Comparison of ENCODE assay signal across 9 cellular contexts in the genomic region with DNA sequence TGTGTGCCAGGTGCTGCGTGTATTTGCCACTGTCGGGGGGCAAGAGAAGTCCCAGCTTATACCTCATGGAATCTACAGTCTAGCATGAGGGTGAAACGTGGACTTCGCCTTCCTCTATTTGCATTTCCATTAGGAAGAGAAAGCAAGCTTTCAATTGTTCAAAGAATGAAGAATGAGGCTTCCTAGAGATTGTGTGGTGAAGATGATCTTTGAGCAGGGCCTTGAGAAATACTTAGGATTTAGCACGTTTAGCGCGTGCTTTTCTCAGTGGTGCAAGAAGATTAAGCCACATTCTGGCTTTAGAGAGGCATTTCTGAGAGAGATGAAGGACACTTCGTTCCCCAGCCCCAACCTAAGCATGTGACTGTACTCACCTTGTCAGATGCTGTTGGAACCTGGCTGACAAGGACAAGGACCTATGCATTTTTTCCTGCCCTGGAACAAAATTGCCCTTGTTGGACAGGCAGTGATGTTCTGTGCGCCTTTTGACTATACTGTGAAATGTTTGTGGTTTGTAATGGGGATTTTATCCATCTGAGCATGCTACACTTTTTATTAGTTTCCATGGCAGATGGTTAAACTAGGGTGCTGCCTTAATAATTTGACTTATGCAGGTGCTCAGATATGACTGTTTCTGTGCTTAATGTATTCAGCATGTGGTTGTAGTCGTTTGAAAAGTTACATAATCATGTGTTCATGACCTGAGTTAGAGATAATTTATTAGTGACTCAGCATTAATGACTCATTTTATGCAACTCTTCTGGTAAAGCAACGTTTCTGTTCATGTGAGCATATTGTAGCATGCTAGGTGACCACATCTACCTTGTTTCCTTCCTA. TPM values are rescaled to one million over a fixed set of nuclear protein-coding genes. Genes with fewer than 3 reads are reported as not detected.
A peak's percentile ranks its signal among the peaks of the same experiment; 100 is the strongest.
DNase-seq lines count a peak whose midpoint lies in the region; ATAC-seq and TF ChIP-seq lines count a peak whose summit lies in the region.
"Had no signal": no experiment of that assay in that cellular context is flagged by ENCODE, and none has a peak within 500 bp of the region (broad histone marks: within the 10 kb centered on the region; RNA-seq: fewer than 3 reads in every experiment).

No MANE protein-coding gene starts in this region.

- H3K9me3 ChIP-seq in HEK293 (ENCODE audit: control insufficient read depth, insufficient read depth, low read depth, low read length) = no peaks in the 10 kb centered on the region
- no peaks in the 10 kb centered on the region for H3K9me3 ChIP-seq in ascending aorta
- H3K9me3 ChIP-seq in vagina = no peaks in the 10 kb centered on the region

- TF ChIP-seq CTCF in HEK293 (tag by site-specific recombination; IDR thresholded peaks at IDR 0.05) (no peak), NB4 (IDR thresholded peaks at IDR 0.05; ENCODE audit: low read depth, low read length) (no peak), fibroblast of the aortic adventitia (IDR thresholded peaks at IDR 0.05; ENCODE audit: insufficient read depth, low read length) (no peak), ascending aorta (IDR thresholded peaks at IDR 0.05) (no peak), vagina (IDR thresholded peaks at IDR 0.05) (no peak)

- H3K4me1 ChIP-seq in HEK293 (ENCODE audit: control insufficient read depth, insufficient read depth, low read length) (peaks cover 16% of the 10 kb centered on the region), ascending aorta (peaks cover 3 to 9% of the 10 kb centered on the region in 2 donors), vagina (peaks cover 32% of the 10 kb centered on the region)

- no peak for TF ChIP-seq POLR2A in NB4 (IDR thresholded peaks at IDR 0.05; ENCODE audit: extremely low read depth, insufficient read length)
- TF ChIP-seq POLR2A in vagina (IDR thresholded peaks at IDR 0.05) = no peak

- intact Hi-C loops in ascending aorta (cut with DNase I) = no loop called here
- intact Hi-C loops in vagina (cut with DNase I) = no loop called here

- ATAC-seq in activated CD4-positive, CD25-positive, alpha-beta regulatory T cell treated with anti-CD3 and anti-CD28 coated beads, Interleukin-2, amount 50 U/mL, for 24 hours = peak; percentile 88 to 90

- H3K36me3 ChIP-seq in HEK293 (ENCODE audit: control insufficient read depth in 2 of 2, insufficient read depth in 1 of 2, low read length in 2 of 2) = no peaks in the 10 kb centered on the region
- no peaks in the 10 kb centered on the region for H3K36me3 ChIP-seq in ascending aorta
- H3K36me3 ChIP-seq in vagina = no peaks in the 10 kb centered on the region

- no peak overlapping the region for H3K27ac ChIP-seq in HEK293 (ENCODE audit: extremely low read depth, low read depth, low read length)
- no peak overlapping the region for H3K27ac ChIP-seq in ascending aorta
- H3K27ac ChIP-seq in vagina = no peak overlapping the region
- H3K27ac ChIP-seq: BLaER1 had no signal

- CTCF ChIA-PET in HEK293 (lab: Yijun Ruan, JAX) = interaction anchor here (0.8 kb wide), 1 partner anchor 77 kb away, joined by 3 read pairs; no protein-coding TSS in a partner anchor

- no peak for DNase-seq in activated CD4-positive, CD25-positive, alpha-beta regulatory T cell treated with anti-CD3 and anti-CD28 coated beads, Interleukin-2, amount 50 U/mL, for 72 hours
- DNase-seq in NB4 (ENCODE audit: low read depth) (peak; percentile 55), fibroblast of the aortic adventitia (ENCODE audit: low read depth) (peak; percentile 75), ascending aorta (ENCODE audit: low spot score in 2 of 2) (no peak), vagina (ENCODE audit: extremely low spot score in 2 of 2) (no peak), superior temporal gyrus (ENCODE audit: extremely low spot score) (no peak)

- H3K4me3 ChIP-seq in HEK293 (ENCODE audit: low read depth, low read length) (no peak overlapping the region), NB4 (ENCODE audit: low read depth, low read length) (no peak overlapping the region), fibroblast of the aortic adventitia (ENCODE audit: low read depth, low read length) (no peak overlapping the region), ascending aorta (no peak overlapping the region), vagina (no peak overlapping the region)
- H3K4me3 ChIP-seq: BLaER1 had no signal

- no peaks in the 10 kb centered on the region for H3K27me3 ChIP-seq in ascending aorta
- H3K27me3 ChIP-seq in vagina = no peaks in the 10 kb centered on the region
- H3K27me3 ChIP-seq: BLaER1 had no signal

- POLR2A ChIA-PET in HEK293 (lab: Yijun Ruan, JAX) = no interaction called here

TF ChIP-seq in HEK293, 187 proteins besides CTCF, POLR2A, EP300 and RAD21:
- 0 out of 2 replicates have a peak, but pooled peaks have one; percentile 14 for TF ChIP-seq SP3 (tag by site-specific recombination; IDR thresholded peaks at IDR 0.05)
- no peak for TF ChIP-seq ZNF114 (tag by site-specific recombination; IDR thresholded peaks at IDR 0.05)
- TF ChIP-seq ZNF146 (tag by site-specific recombination; IDR thresholded peaks at IDR 0.05) = no peak
- TF ChIP-seq, protein P1, sequence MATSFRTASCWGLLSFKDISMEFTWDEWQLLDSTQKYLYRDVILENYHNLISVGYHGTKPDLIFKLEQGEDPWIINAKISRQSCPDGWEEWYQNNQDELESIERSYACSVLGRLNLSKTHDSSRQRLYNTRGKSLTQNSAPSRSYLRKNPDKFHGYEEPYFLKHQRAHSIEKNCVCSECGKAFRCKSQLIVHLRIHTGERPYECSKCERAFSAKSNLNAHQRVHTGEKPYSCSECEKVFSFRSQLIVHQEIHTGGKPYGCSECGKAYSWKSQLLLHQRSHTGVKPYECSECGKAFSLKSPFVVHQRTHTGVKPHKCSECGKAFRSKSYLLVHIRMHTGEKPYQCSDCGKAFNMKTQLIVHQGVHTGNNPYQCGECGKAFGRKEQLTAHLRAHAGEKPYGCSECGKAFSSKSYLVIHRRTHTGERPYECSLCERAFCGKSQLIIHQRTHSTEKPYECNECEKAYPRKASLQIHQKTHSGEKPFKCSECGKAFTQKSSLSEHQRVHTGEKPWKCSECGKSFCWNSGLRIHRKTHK (tag by site-specific recombination; IDR thresholded peaks at IDR 0.05) = peak; percentile 31; the same call in 1 of the 2 replicates
- no peak for TF ChIP-seq ZIC2 (tag by site-specific recombination; IDR thresholded peaks at IDR 0.05)
- 0 out of 2 replicates have a peak, but pooled peaks have one; percentile 25 for TF ChIP-seq ZNF350 (tag by site-specific recombination; IDR thresholded peaks at IDR 0.05)
TF ChIP-seq in HEK293: peak in this region for 3.

RNA-seq across cellular contexts. Expression of a gene that starts 10.7 kb away (rescaled TPM):
- total RNA-seq in fibroblast of the aortic adventitia (ENCODE audit: low replicate concordance) = 131 and 354 TPM in 2 replicates
- total RNA-seq in ascending aorta = 18.5 TPM
- 79.8 TPM for total RNA-seq in vagina

Comparison
In these comparisons a context has a peak if more than half of its experiments do, and no peak if none do; other contexts are left out.
1. DNase-seq: peak in NB4 (single experiment) and fibroblast of the aortic adventitia (single experiment); none in activated CD4-positive, CD25-positive, alpha-beta regulatory T cell treated with anti-CD3 and anti-CD28 coated beads, Interleukin-2, amount 50 U/mL, for 72 hours (single experiment), ascending aorta (0 of 2), vagina (0 of 2) and superior temporal gyrus (single experiment).